8 cellular contexts compared by ENCODE assay signal in the genomic region with DNA sequence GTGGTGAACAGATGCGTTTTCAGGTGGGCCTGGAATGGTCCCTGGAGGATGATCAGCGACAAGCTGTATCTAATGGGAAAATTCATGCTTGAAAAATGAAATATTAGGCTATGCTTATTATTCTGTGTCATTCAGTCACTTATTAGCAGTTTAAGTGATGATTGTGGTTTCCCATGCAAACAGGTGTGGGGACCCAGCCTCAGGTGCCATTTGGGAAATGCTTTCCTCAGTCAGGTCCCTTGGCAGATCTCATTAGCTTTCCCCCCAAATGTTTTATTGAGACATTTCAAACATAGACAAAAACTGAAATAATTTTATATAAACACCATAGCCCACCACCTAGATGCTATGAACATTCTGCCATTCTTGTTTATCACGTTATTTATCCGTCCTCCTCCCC. TPM values are rescaled to one million over a fixed set of nuclear protein-coding genes. Genes with fewer than 3 reads are reported as not detected.
DNase-seq lines count a peak whose midpoint lies in the region; ATAC-seq and TF ChIP-seq lines count a peak whose summit lies in the region.

No MANE protein-coding gene starts in this region.

- intact Hi-C loops in prostate gland (cut with DNase I) = no loop called here

- TF ChIP-seq POLR2A in Peyer's patch (IDR thresholded peaks at IDR 0.05) (no peak), prostate gland (IDR thresholded peaks at IDR 0.05) (no peak)

- peaks cover 0 to 13% (median 0%) of the 10 kb centered on the region in 4 donors for H3K4me1 ChIP-seq in Peyer's patch
- no peaks in the 10 kb centered on the region for H3K4me1 ChIP-seq in esophagus (ENCODE audit: control insufficient read depth in 2 of 2, insufficient read depth in 2 of 2, low read length in 1 of 2)
- no peaks in the 10 kb centered on the region for H3K4me1 ChIP-seq in prostate gland (replicated peaks)

- no peaks in the 10 kb centered on the region for H3K9me3 ChIP-seq in Peyer's patch
- no peaks in the 10 kb centered on the region for H3K9me3 ChIP-seq in esophagus (ENCODE audit: control insufficient read depth in 2 of 2, insufficient read depth in 1 of 2, low read depth in 1 of 2, low read length in 1 of 2)
- H3K9me3 ChIP-seq in prostate gland = no peaks in the 10 kb centered on the region

- DNase-seq in GM12865 (ENCODE audit: low read depth) (no peak), Peyer's patch (no peak), prostate gland (ENCODE audit: low spot score) (no peak), NCI-H1092 (lab: John Stamatoyannopoulos, UW) (no peak), NCI-H1417 (lab: John Stamatoyannopoulos, UW) (no peak)

- ATAC-seq in HG03045 (IDR thresholded peaks at IDR 0.05; ENCODE audit: unreplicated experiment) = no peak
- no peak for ATAC-seq in GM21529 (IDR thresholded peaks at IDR 0.05; ENCODE audit: unreplicated experiment)

- WGBS in esophagus, 2 donors = 48% methylated on average over 4 of the region's 4 CpGs
- WGBS in prostate gland = 46% methylated on average over 4 of the region's 4 CpGs

- H3K27me3 ChIP-seq in Peyer's patch (no peaks in the 10 kb centered on the region), esophagus (ENCODE audit: control insufficient read depth in 1 of 2, insufficient read depth in 2 of 2, low read length in 2 of 2) (no peaks in the 10 kb centered on the region), prostate gland (replicated peaks; ENCODE audit: insufficient read depth) (no peaks in the 10 kb centered on the region)

- H3K27ac ChIP-seq in Peyer's patch (peak overlapping the region in 2 of 4 donors; percentile 62 to 83), esophagus (ENCODE audit: low read depth in 2 of 2, low read length in 1 of 2) (no peak overlapping the region), prostate gland (no peak overlapping the region)

- peak overlapping the region; percentile 70 for H3K4me3 ChIP-seq in GM12865 (ENCODE audit: low read depth, low read length)
- peak overlapping the region; percentile 60 to 91 (median 71) for H3K4me3 ChIP-seq in Peyer's patch
- H3K4me3 ChIP-seq in esophagus (ENCODE audit: low read depth in 1 of 2, low read length in 2 of 2) = peak overlapping the region; percentile 42 to 63
- peak overlapping the region; percentile 55 to 56 for H3K4me3 ChIP-seq in prostate gland

- TF ChIP-seq CTCF in GM12865 (IDR thresholded peaks at IDR 0.05; ENCODE audit: insufficient read depth, low read depth, low read length, missing control alignments) = no peak
- TF ChIP-seq CTCF in Peyer's patch (IDR thresholded peaks at IDR 0.05) = no peak
- TF ChIP-seq CTCF in prostate gland (IDR thresholded peaks at IDR 0.05) = no peak

- H3K36me3 ChIP-seq in Peyer's patch = no peaks in the 10 kb centered on the region
- H3K36me3 ChIP-seq in esophagus (ENCODE audit: control insufficient read depth in 2 of 2, insufficient read depth in 2 of 2, low read length in 1 of 2) = no peaks in the 10 kb centered on the region
- no peaks in the 10 kb centered on the region for H3K36me3 ChIP-seq in prostate gland

RNA-seq across cellular contexts. Expression of a gene that starts 0.4 kb away (rescaled TPM):
- total RNA-seq in Peyer's patch (10 to 100 TPM in 1 of 4 donors, 1 to 10 TPM in 3; 1.8 to 14.9 (median 2.9) TPM), prostate gland (1 to 10 TPM; 4.7 to 6.8 TPM)
- polyA plus RNA-seq in esophagus = under 1 TPM; 0.44 to 0.61 TPM
